ENCODE assay signal across 1 cellular context in the genomic region with DNA sequence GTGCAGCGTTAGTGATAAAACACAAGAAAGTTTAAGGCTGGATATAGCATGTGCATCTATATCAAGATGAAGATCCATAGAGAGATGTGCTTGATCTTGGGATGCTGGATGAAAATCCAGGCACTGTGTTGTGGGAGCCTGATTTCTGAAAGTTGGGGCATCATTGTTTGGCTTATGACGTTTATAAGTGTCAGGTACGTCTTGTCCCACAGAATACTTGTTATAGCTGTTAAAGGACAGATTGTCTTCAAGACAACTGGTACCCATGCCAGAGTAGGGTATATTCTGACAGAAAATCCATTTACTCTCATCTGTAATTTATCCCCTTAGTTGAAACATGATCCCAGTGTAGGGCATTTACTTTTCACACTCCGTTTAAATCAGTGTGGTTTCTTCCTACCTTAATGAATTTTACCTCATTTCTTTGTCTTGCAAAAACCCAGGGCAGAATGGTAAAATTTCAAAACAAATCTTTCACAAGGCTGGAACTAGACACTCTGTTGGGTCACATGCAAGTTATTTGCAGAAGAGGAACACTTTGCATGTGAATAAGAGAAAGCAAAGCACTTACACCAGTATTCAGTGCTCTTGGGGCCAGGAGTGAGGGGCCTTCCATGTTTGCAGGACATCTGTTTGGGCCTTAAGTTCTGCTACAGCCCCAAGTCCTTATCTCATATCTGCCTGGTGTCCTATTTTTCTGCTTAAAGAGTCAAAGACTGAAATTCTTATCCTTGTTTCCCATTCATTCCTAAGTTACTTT.
TF ChIP-seq lines count a peak whose summit lies in the region.

No MANE protein-coding gene starts in this region.

TF ChIP-seq in GM23338, 12 proteins besides CTCF, POLR2A, EP300 and RAD21:
- TF ChIP-seq, protein P1, sequence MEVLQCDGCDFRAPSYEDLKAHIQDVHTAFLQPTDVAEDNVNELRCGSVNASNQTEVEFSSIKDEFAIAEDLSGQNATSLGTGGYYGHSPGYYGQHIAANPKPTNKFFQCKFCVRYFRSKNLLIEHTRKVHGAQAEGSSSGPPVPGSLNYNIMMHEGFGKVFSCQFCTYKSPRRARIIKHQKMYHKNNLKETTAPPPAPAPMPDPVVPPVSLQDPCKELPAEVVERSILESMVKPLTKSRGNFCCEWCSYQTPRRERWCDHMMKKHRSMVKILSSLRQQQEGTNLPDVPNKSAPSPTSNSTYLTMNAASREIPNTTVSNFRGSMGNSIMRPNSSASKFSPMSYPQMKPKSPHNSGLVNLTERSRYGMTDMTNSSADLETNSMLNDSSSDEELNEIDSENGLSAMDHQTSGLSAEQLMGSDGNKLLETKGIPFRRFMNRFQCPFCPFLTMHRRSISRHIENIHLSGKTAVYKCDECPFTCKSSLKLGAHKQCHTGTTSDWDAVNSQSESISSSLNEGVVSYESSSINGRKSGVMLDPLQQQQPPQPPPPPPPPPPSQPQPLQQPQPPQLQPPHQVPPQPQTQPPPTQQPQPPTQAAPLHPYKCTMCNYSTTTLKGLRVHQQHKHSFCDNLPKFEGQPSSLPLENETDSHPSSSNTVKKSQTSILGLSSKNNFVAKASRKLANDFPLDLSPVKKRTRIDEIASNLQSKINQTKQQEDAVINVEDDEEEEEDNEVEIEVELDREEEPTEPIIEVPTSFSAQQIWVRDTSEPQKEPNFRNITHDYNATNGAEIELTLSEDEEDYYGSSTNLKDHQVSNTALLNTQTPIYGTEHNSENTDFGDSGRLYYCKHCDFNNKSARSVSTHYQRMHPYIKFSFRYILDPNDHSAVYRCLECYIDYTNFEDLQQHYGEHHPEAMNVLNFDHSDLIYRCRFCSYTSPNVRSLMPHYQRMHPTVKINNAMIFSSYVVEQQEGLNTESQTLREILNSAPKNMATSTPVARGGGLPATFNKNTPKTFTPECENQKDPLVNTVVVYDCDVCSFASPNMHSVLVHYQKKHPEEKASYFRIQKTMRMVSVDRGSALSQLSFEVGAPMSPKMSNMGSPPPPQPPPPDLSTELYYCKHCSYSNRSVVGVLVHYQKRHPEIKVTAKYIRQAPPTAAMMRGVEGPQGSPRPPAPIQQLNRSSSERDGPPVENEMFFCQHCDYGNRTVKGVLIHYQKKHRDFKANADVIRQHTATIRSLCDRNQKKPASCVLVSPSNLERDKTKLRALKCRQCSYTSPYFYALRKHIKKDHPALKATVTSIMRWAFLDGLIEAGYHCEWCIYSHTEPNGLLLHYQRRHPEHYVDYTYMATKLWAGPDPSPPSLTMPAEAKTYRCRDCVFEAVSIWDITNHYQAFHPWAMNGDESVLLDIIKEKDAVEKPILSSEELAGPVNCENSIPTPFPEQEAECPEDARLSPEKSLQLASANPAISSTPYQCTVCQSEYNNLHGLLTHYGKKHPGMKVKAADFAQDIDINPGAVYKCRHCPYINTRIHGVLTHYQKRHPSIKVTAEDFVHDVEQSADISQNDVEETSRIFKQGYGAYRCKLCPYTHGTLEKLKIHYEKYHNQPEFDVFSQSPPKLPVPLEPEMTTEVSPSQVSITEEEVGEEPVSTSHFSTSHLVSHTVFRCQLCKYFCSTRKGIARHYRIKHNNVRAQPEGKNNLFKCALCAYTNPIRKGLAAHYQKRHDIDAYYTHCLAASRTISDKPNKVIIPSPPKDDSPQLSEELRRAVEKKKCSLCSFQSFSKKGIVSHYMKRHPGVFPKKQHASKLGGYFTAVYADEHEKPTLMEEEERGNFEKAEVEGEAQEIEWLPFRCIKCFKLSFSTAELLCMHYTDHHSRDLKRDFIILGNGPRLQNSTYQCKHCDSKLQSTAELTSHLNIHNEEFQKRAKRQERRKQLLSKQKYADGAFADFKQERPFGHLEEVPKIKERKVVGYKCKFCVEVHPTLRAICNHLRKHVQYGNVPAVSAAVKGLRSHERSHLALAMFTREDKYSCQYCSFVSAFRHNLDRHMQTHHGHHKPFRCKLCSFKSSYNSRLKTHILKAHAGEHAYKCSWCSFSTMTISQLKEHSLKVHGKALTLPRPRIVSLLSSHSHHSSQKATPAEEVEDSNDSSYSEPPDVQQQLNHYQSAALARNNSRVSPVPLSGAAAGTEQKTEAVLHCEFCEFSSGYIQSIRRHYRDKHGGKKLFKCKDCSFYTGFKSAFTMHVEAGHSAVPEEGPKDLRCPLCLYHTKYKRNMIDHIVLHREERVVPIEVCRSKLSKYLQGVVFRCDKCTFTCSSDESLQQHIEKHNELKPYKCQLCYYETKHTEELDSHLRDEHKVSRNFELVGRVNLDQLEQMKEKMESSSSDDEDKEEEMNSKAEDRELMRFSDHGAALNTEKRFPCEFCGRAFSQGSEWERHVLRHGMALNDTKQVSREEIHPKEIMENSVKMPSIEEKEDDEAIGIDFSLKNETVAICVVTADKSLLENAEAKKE (CRISPR knock-in tag; IDR thresholded peaks at IDR 0.05), result no peak
- TF ChIP-seq ZNF114 (CRISPR knock-in tag; IDR thresholded peaks at IDR 0.05) (no peak), EZH2 (IDR thresholded peaks at IDR 0.05; ENCODE audit: low read depth, unreplicated experiment) (no peak), POLR2AphosphoS5 (IDR thresholded peaks at IDR 0.05; ENCODE audit: low read depth) (no peak), JUNB (IDR thresholded peaks at IDR 0.05; ENCODE audit: unreplicated experiment) (no peak)
